Comparison of ENCODE assay signal across 14 cellular contexts in the genomic region with DNA sequence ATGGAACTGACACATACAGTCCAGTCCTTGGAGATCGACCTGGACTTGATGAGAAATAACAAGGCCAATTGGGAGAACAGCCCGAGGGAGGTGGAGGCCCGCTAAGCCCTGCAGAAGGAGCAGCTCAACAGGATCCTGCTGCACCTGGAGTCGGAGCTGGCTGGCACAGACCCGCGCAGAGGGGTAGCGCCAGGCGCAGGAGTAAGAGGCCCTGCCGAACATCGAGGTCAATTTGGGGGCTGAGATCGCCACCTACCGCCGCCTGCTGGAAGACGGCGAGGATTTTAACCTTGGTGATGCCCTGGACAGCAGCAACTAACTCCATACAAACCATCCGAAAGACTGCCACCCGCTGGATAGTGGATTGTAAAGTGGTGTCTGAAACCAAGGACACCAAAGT.
DNase-seq lines count a peak whose midpoint lies in the region; ATAC-seq and TF ChIP-seq lines count a peak whose summit lies in the region.
"Had no signal": no experiment of that assay in that cellular context is flagged by ENCODE, and none has a peak within 500 bp of the region (broad histone marks: within the 10 kb centered on the region; RNA-seq: fewer than 3 reads in every experiment).

No MANE protein-coding gene starts in this region.

- TF ChIP-seq CTCF in GM12872 (IDR thresholded peaks at IDR 0.05; ENCODE audit: insufficient read depth, low read depth, low read length), result 0 out of 3 replicates have a peak, but pooled peaks have one; percentile 13

- H3K27ac ChIP-seq in iPS DF 6.9 (ENCODE audit: low read length), result no peak overlapping the region
- H3K27ac ChIP-seq: sigmoid colon had no signal

- ATAC-seq in GM18519 (IDR thresholded peaks at IDR 0.05; ENCODE audit: low FRiP score, unreplicated experiment), result no peak
- ATAC-seq: activated CD8-positive, alpha-beta memory T cell treated with anti-CD3 and anti-CD28 coated beads, Interleukin-2, amount 10 ng/mL, durations not matched to agents 7 days and 5 days had no signal

- in situ Hi-C loops in SK-MEL-5 (cut with HindIII; ENCODE audit: low pct_unique_long_range_greater_than_20kb, low sequenced_read_pairs), result no loop called here

- no peaks in the 10 kb centered on the region for H3K27me3 ChIP-seq in iPS DF 6.9 (ENCODE audit: control insufficient read depth, insufficient read depth, low read length)
- H3K27me3 ChIP-seq: sigmoid colon had no signal

- H3K4me1 ChIP-seq in iPS DF 6.9 (ENCODE audit: control insufficient read depth, insufficient read depth, low read length), result no peaks in the 10 kb centered on the region
- H3K4me1 ChIP-seq: sigmoid colon had no signal

- no CpG with 5 or more reads among the region's 17 CpGs for WGBS in iPS DF 6.9 (ENCODE audit: insufficient coverage, insufficient read length)

- no peak overlapping the region for H3K4me3 ChIP-seq in iPS DF 6.9 (ENCODE audit: low read length)
- H3K4me3 ChIP-seq: sigmoid colon had no signal

- no peaks in the 10 kb centered on the region for H3K36me3 ChIP-seq in iPS DF 6.9 (ENCODE audit: control insufficient read depth, insufficient read depth, low read length)
- H3K36me3 ChIP-seq: sigmoid colon had no signal

- no peaks in the 10 kb centered on the region for H3K9me3 ChIP-seq in iPS DF 6.9 (ENCODE audit: control insufficient read depth, insufficient read depth, low read length)
- H3K9me3 ChIP-seq: sigmoid colon had no signal

- DNase-seq in 8988T (peak; percentile 8), SK-MEL-5 (ENCODE audit: low read depth, low spot score) (peak; percentile 61), iPS DF 6.9 (ENCODE audit: low read depth, low spot score) (peak; percentile 81), RKO (ENCODE audit: low spot score) (no peak), SHP77 treated with DMSO at 0.1 percent for 48 hours (lab: John Stamatoyannopoulos, UW) (no peak), NCI-H2029 treated with DMSO at 0.1 percent for 48 hours (lab: John Stamatoyannopoulos, UW) (no peak)
- DNase-seq: activated CD8-positive, alpha-beta memory T cell treated with anti-CD3 and anti-CD28 coated beads, Interleukin-2, amount 10 ng/mL, durations not matched to agents 7 days and 5 days; activated naive CD4-positive, alpha-beta T cell; DND-41; NCI-H1417 treated with DMSO at 0.1 percent for 48 hours; sigmoid colon; stimulated activated naive CD4-positive, alpha-beta T cell had no signal

Comparison
In these comparisons a context has a peak if more than half of its experiments do, and no peak if none do; other contexts are left out.
1. DNase-seq: peak in 8988T (single experiment), SK-MEL-5 (single experiment) and iPS DF 6.9 (single experiment); none in RKO (single experiment), SHP77 treated with DMSO at 0.1 percent for 48 hours (single experiment) and NCI-H2029 treated with DMSO at 0.1 percent for 48 hours (single experiment).